Comparison of ENCODE assay signal across 19 cellular contexts in the genomic region with DNA sequence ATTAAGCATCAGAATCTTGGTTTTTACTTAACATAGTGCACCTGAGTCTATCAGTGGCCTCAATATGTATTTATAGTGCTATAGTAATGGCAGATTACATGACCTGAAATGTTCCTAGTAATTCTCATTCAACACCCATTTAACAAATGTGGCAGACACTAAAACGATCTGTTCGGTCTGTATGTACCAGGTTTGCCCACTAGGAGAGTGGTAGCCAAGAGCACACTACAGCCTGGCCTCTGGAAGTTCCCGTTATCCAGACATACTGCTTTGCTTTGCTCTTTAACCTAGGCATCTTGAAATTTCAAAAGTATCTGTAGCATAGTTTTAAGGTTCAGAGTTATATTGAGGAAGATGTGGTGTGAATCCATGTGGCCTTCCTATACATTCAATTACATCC.
"Had no signal": no experiment of that assay in that cellular context is flagged by ENCODE, and none has a peak within 500 bp of the region (broad histone marks: within the 10 kb centered on the region; RNA-seq: fewer than 3 reads in every experiment).

No MANE protein-coding gene starts in this region.

- H3K36me3 Mint-ChIP-seq: activated naive CD4-positive, alpha-beta T cell treated with anti-CD3 and anti-CD28 coated beads, Interleukin-2, amount 50 U/mL, for 72 hours; immature natural killer cell had no signal

- H3K27ac ChIP-seq: cardiac muscle cell, dorsolateral prefrontal cortex, prostate gland, skin epidermis, tibial nerve had no signal

- H3K9me3 Mint-ChIP-seq: activated CD8-positive, alpha-beta T cell treated with anti-CD3 and anti-CD28 coated beads for 36 hours; activated naive CD4-positive, alpha-beta T cell treated with anti-CD3 and anti-CD28 coated beads, Interleukin-2, amount 50 U/mL, for 72 hours; activated T-cell treated with anti-CD3 and anti-CD28 coated beads, Interleukin-2, amount 50 U/mL, for 72 hours; nephron had no signal

- H3K36me3 ChIP-seq: cardiac muscle cell, prostate gland, tibial nerve had no signal

- H3K9me3 ChIP-seq: prostate gland, tibial nerve had no signal

- H3K4me1 Mint-ChIP-seq: activated B cell treated with CpG ODN at 0.5 μM for 24 hours, immature natural killer cell, nephron had no signal

- H3K27me3 Mint-ChIP-seq: activated B cell treated with CpG ODN at 0.5 μM for 24 hours; activated CD8-positive, alpha-beta T cell treated with anti-CD3 and anti-CD28 coated beads for 36 hours had no signal

- H3K27ac Mint-ChIP-seq: activated B cell treated with CpG ODN at 0.5 μM for 24 hours; activated CD8-positive, alpha-beta T cell treated with anti-CD3 and anti-CD28 coated beads for 36 hours; activated naive CD4-positive, alpha-beta T cell treated with anti-CD3 and anti-CD28 coated beads, Interleukin-2, amount 50 U/mL, for 72 hours; activated T-cell treated with anti-CD3 and anti-CD28 coated beads, Interleukin-2, amount 50 U/mL, for 72 hours; immature natural killer cell; nephron had no signal

- H3K27me3 ChIP-seq: cardiac muscle cell, dorsolateral prefrontal cortex, tibial nerve had no signal

- H3K4me3 ChIP-seq: cardiac muscle cell, dorsolateral prefrontal cortex, prostate gland, skin epidermis, tibial nerve had no signal

- DNase-seq: activated B cell treated with CpG ODN at 0.5 μM for 24 hours; activated CD4-positive, alpha-beta T cell treated with anti-CD3 and anti-CD28 coated beads for 48 hours; activated CD8-positive, alpha-beta memory T cell treated with anti-CD3 and anti-CD28 coated beads, Interleukin-2, amount 50 U/mL, for 4 hours; activated CD8-positive, alpha-beta T cell treated with anti-CD3 and anti-CD28 coated beads for 36 hours; activated gamma-delta T cell; activated T-cell treated with anti-CD3 and anti-CD28 coated beads, Interleukin-2, amount 50 U/mL, for 72 hours; dorsolateral prefrontal cortex; immature natural killer cell; right cardiac atrium; stimulated activated CD4-positive, alpha-beta T cell treated with anti-CD3 and anti-CD28 coated beads, Interleukin-4, amount 100 ng/mL, for 24 hours; stimulated activated CD8-positive, alpha-beta memory T cell treated with anti-CD3 and anti-CD28 coated beads, Interleukin-4, amount 100 ng/mL, for 48 hours; stimulated activated naive CD4-positive, alpha-beta T cell treated with Interleukin-2 at 50 U/mL for 16 hours; substantia nigra had no signal

- H3K4me1 ChIP-seq: prostate gland, tibial nerve had no signal

- H3K4me3 Mint-ChIP-seq: activated B cell treated with CpG ODN at 0.5 μM for 24 hours; activated CD8-positive, alpha-beta T cell treated with anti-CD3 and anti-CD28 coated beads for 36 hours; activated T-cell treated with anti-CD3 and anti-CD28 coated beads, Interleukin-2, amount 50 U/mL, for 72 hours; immature natural killer cell; nephron had no signal
